In the genomic region with DNA sequence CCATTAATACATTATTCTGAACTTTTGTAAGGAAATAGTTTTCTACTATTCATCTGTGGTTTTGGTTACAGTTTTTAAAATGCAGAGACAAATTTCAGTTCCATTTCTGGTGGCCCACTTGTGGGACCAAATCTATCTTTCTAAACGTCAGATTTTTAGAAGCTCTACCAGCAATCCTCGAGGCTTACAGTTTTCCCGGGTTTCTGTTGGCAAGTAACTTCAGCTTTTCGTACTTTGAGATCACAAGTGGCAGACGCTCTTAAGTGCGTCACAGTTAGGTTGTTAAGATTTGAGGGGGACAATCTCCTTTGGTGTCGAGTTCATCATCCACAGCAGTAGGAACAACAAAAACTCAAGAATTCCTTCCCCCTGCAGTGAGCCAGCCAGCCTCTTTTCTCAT, we compare ENCODE assay signal across 1 cellular context.
TF ChIP-seq lines count a peak whose summit lies in the region.

No MANE protein-coding gene starts in this region.

TF ChIP-seq in HCT116, 20 proteins besides CTCF, POLR2A, EP300 and RAD21 (continued from another document):
- TF ChIP-seq, protein P1, sequence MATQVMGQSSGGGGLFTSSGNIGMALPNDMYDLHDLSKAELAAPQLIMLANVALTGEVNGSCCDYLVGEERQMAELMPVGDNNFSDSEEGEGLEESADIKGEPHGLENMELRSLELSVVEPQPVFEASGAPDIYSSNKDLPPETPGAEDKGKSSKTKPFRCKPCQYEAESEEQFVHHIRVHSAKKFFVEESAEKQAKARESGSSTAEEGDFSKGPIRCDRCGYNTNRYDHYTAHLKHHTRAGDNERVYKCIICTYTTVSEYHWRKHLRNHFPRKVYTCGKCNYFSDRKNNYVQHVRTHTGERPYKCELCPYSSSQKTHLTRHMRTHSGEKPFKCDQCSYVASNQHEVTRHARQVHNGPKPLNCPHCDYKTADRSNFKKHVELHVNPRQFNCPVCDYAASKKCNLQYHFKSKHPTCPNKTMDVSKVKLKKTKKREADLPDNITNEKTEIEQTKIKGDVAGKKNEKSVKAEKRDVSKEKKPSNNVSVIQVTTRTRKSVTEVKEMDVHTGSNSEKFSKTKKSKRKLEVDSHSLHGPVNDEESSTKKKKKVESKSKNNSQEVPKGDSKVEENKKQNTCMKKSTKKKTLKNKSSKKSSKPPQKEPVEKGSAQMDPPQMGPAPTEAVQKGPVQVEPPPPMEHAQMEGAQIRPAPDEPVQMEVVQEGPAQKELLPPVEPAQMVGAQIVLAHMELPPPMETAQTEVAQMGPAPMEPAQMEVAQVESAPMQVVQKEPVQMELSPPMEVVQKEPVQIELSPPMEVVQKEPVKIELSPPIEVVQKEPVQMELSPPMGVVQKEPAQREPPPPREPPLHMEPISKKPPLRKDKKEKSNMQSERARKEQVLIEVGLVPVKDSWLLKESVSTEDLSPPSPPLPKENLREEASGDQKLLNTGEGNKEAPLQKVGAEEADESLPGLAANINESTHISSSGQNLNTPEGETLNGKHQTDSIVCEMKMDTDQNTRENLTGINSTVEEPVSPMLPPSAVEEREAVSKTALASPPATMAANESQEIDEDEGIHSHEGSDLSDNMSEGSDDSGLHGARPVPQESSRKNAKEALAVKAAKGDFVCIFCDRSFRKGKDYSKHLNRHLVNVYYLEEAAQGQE (IDR thresholded peaks at IDR 0.05; ENCODE audit: low read depth) = no peak
- TF ChIP-seq JUND (IDR thresholded peaks at IDR 0.05) = no peak
- TF ChIP-seq SIN3A (IDR thresholded peaks at IDR 0.05; ENCODE audit: low read depth) = no peak
- no peak for TF ChIP-seq POLR2AphosphoS5 (IDR thresholded peaks at IDR 0.05; ENCODE audit: low read depth, low read length)
- TF ChIP-seq, protein P2, sequence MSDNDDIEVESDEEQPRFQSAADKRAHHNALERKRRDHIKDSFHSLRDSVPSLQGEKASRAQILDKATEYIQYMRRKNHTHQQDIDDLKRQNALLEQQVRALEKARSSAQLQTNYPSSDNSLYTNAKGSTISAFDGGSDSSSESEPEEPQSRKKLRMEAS (IDR thresholded peaks at IDR 0.05) = no peak
- TF ChIP-seq, protein P3, sequence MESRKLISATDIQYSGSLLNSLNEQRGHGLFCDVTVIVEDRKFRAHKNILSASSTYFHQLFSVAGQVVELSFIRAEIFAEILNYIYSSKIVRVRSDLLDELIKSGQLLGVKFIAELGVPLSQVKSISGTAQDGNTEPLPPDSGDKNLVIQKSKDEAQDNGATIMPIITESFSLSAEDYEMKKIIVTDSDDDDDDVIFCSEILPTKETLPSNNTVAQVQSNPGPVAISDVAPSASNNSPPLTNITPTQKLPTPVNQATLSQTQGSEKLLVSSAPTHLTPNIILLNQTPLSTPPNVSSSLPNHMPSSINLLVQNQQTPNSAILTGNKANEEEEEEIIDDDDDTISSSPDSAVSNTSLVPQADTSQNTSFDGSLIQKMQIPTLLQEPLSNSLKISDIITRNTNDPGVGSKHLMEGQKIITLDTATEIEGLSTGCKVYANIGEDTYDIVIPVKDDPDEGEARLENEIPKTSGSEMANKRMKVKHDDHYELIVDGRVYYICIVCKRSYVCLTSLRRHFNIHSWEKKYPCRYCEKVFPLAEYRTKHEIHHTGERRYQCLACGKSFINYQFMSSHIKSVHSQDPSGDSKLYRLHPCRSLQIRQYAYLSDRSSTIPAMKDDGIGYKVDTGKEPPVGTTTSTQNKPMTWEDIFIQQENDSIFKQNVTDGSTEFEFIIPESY (IDR thresholded peaks at IDR 0.05; ENCODE audit: extremely low read depth, insufficient replicate concordance, low read length) = no peak
- no peak for TF ChIP-seq CEBPB (IDR thresholded peaks at IDR 0.05; ENCODE audit: low read depth)
- no peak for TF ChIP-seq TCF7L2 (IDR thresholded peaks at IDR 0.05; ENCODE audit: borderline replicate concordance, extremely low read depth, insufficient read depth, insufficient read length)
- no peak for TF ChIP-seq ZFX (IDR thresholded peaks at IDR 0.05)
- no peak for TF ChIP-seq SRF (IDR thresholded peaks at IDR 0.05; ENCODE audit: low read depth)
